Comparison of ENCODE assay signal across 14 cellular contexts in the genomic region with DNA sequence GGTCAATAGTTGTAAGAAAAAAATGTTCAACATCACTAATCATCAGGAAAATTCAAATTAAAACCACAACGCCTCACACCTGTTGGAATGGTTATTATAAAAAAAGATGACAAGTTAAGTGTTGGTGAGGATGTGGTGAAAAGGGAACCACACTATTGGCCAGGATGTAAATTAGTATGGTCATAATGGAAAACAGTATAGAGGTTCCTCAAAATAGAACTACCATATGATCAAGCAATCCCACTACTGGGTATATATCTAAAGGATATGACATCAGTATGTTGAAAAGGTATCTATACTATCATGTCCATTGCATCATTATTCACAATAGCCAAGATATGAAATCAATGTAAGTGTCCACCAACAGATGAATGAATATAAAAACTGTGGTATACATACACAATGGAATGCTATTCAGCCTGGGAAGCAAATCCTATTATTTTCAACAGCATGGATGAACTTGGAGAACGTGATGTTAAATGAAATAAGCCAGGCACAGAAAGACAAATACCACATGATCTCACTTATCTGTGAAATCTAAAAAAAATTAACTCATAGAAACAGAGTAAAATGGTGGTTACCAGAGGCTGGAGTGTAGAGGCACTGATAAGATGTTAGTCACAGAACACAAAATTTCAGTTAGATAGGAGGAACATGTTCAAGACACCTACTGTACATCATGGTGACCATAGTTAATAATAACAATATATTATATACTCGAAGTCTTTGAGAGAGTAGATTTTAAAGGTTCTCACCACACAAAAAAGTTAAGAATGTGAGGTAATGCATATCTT. TPM values are rescaled to one million over a fixed set of nuclear protein-coding genes. Genes with fewer than 3 reads are reported as not detected.
DNase-seq lines count a peak whose midpoint lies in the region; ATAC-seq and TF ChIP-seq lines count a peak whose summit lies in the region.
"Had no signal": no experiment of that assay in that cellular context is flagged by ENCODE, and none has a peak within 500 bp of the region (broad histone marks: within the 10 kb centered on the region; RNA-seq: fewer than 3 reads in every experiment).

No MANE protein-coding gene starts in this region.

- peaks cover 4% of the 10 kb centered on the region for H3K4me1 ChIP-seq in right cardiac atrium (ENCODE audit: control insufficient read depth, insufficient read depth, low read length)
- peaks cover 44 to 58% of the 10 kb centered on the region in 2 donors for H3K4me1 ChIP-seq in thyroid gland
- H3K4me1 ChIP-seq in breast epithelium, result peaks cover 0 to 16% of the 10 kb centered on the region in 2 donors
- H3K4me1 ChIP-seq: colonic mucosa had no signal

- H3K36me3 ChIP-seq in thyroid gland (no peaks in the 10 kb centered on the region), breast epithelium (no peaks in the 10 kb centered on the region)
- H3K36me3 ChIP-seq: colonic mucosa, gastrocnemius medialis had no signal

- H3K27ac ChIP-seq in right cardiac atrium (ENCODE audit: low read length) (no peak overlapping the region), thyroid gland (no peak overlapping the region), breast epithelium (peak overlapping the region in 1 of 2 donors; percentile 78)
- H3K27ac ChIP-seq: BLaER1, colonic mucosa, gastrocnemius medialis had no signal

- TF ChIP-seq CTCF in thyroid gland (IDR thresholded peaks at IDR 0.05) (no peak), breast epithelium (IDR thresholded peaks at IDR 0.05) (no peak)

- DNase-seq in right cardiac atrium, result no peak
- DNase-seq in A172 (ENCODE audit: low spot score), result no peak
- no peak for DNase-seq in thyroid gland
- no peak for DNase-seq in breast epithelium (ENCODE audit: low spot score in 2 of 2)
- DNase-seq: colonic mucosa, gastrocnemius medialis, left ventricle myocardium superior, NCI-H2081, RPMI8226 had no signal

- no peak overlapping the region for H3K4me3 ChIP-seq in right cardiac atrium (ENCODE audit: low read length)
- H3K4me3 ChIP-seq in thyroid gland (replicated peaks in 1 of 3), result no peak overlapping the region
- H3K4me3 ChIP-seq in breast epithelium, result no peak overlapping the region
- H3K4me3 ChIP-seq: BLaER1, colonic mucosa, gastrocnemius medialis had no signal

- ATAC-seq in GM18511 (IDR thresholded peaks at IDR 0.05; ENCODE audit: unreplicated experiment) (peak; percentile 85), GM21447 (IDR thresholded peaks at IDR 0.05; ENCODE audit: unreplicated experiment) (peak; percentile 86), HG03103 (IDR thresholded peaks at IDR 0.05; ENCODE audit: low read depth, unreplicated experiment) (peak; percentile 94), SK-N-SH treated with all-trans-retinoic acid at 6 μM for 48 hours (no peak), right cardiac atrium (no peak)
- ATAC-seq: gastrocnemius medialis, left ventricle myocardium superior had no signal

- TF ChIP-seq POLR2A in thyroid gland (IDR thresholded peaks at IDR 0.05) (no peak), breast epithelium (IDR thresholded peaks at IDR 0.05) (no peak)

- H3K9me3 ChIP-seq in right cardiac atrium (ENCODE audit: control insufficient read depth, low read length) (no peaks in the 10 kb centered on the region), thyroid gland (no peaks in the 10 kb centered on the region), breast epithelium (no peaks in the 10 kb centered on the region)
- H3K9me3 ChIP-seq: colonic mucosa, gastrocnemius medialis had no signal

- H3K27me3 ChIP-seq in right cardiac atrium (ENCODE audit: control insufficient read depth, insufficient read depth) (no peaks in the 10 kb centered on the region), thyroid gland (no peaks in the 10 kb centered on the region), breast epithelium (no peaks in the 10 kb centered on the region)
- H3K27me3 ChIP-seq: BLaER1, colonic mucosa, gastrocnemius medialis had no signal

- intact Hi-C loops in right cardiac atrium (cut with DNase I), result no loop called here
- intact Hi-C loops in thyroid gland (cut with DNase I), result no loop called here
- intact Hi-C loops in breast epithelium (cut with DNase I; ENCODE audit: low total_unique reads), result no loop called here

- 92% methylated on average over 3 of the region's 3 CpGs for WGBS in right cardiac atrium
- 93 to 95% methylated on average over 3 of the region's 3 CpGs for WGBS in thyroid gland, 2 donors

TF ChIP-seq in SK-N-SH treated with all-trans-retinoic acid at 6 μM for 48 hours, 23 proteins besides CTCF, POLR2A, EP300 and RAD21:
- TF ChIP-seq RARB (CRISPR knock-in tag; IDR thresholded peaks at IDR 0.05), result no peak
- peak; percentile 28; the same call in 1 of the 2 replicates for TF ChIP-seq ISL1 (CRISPR knock-in tag; IDR thresholded peaks at IDR 0.05)
- TF ChIP-seq ESRRG (CRISPR knock-in tag; IDR thresholded peaks at IDR 0.05), result no peak
- TF ChIP-seq CREB5 (CRISPR knock-in tag; IDR thresholded peaks at IDR 0.05; ENCODE audit: low read depth), result no peak
- TF ChIP-seq TOX (CRISPR knock-in tag; IDR thresholded peaks at IDR 0.05; ENCODE audit: borderline replicate concordance), result no peak
- no peak for TF ChIP-seq ZFP30 (CRISPR knock-in tag; IDR thresholded peaks at IDR 0.05)

RNA-seq across cellular contexts. Expression of gene TBC1D4, which starts 56.6 kb away (rescaled TPM):
- 10 to 100 TPM; 51.2 to 69.4 (median 63.6) TPM for total RNA-seq in right cardiac atrium
- polyA plus RNA-seq in right cardiac atrium, result 28.3 TPM
- total RNA-seq in A172 (2014; rRNA removed; shearing (Covaris generic)), result 5.9 and 6.8 TPM in 2 replicates
- 10 to 100 TPM; 42.5 to 72.6 (median 70.6) TPM for total RNA-seq in thyroid gland
- total RNA-seq in breast epithelium, result 10 to 100 TPM; 33.3 to 52.8 (median 40.6) TPM

Comparison
In these comparisons a context has a peak if more than half of its experiments do, and no peak if none do; other contexts are left out.
1. ATAC-seq: peak in GM18511 (single experiment), GM21447 (single experiment) and HG03103 (single experiment); none in SK-N-SH treated with all-trans-retinoic acid at 6 μM for 48 hours (single experiment) and right cardiac atrium (0 of 2).